1 cellular context compared by ENCODE assay signal in the genomic region with DNA sequence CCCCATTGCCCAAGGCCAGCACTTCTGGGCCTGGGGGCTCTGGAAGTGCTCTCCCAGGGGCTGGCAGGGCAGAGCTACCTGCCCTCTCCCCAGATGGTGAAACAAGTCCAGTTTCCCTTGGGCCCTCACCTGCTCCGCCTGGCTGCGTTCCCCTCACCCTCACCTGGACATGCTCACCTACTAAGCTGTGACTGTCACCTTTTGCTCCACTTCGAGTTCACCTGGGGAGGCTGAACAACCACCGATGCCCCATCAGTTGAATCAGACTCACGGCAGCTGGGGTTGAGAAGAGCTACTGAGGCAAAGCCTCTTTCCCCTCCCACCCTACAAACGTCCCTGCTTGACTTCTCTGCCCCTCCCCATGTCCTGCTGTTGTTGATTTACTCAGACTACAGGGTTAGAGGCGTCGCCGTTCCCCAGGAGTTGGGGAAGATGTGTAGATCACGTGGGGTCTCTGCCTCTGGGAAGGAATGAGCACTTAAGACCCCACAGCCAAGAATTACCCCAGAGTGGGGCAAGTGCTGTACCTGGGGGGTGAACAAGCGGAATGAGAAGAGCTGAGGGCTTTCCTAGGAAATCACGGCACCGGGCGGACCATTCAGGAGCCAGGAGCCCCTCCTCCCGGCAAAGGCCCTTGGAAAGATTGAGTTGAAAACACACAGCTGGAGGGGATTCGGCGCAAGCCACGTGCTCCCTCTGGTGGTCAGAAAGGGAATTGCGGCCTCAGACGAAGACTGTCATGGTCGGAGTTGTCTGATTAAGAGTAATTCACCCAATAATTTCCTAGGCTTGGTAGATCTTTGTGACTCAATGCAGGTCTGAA.
TF ChIP-seq lines count a peak whose summit lies in the region.

No MANE protein-coding gene starts in this region.

TF ChIP-seq in GM12878, 131 proteins besides CTCF, POLR2A, EP300 and RAD21:
- TF ChIP-seq DPF2 (IDR thresholded peaks at IDR 0.05), result no peak
- TF ChIP-seq SMC3 (IDR thresholded peaks at IDR 0.05; ENCODE audit: borderline replicate concordance, low read length), result peak; percentile 98
- TF ChIP-seq ZSCAN29 (IDR thresholded peaks at IDR 0.05), result peak; percentile 37; the same call in 1 of the 2 replicates
- no peak for TF ChIP-seq FOXK2 (IDR thresholded peaks at IDR 0.05)
- peak; percentile 26; the same call in 1 of the 2 replicates for TF ChIP-seq CREB1 (IDR thresholded peaks at IDR 0.05; ENCODE audit: low read depth)
- TF ChIP-seq WRNIP1 (IDR thresholded peaks at IDR 0.05; ENCODE audit: borderline replicate concordance, low read depth, low read length), result 0 out of 2 replicates have a peak, but pooled peaks have one; percentile 13
- TF ChIP-seq BRCA1 (IDR thresholded peaks at IDR 0.05; ENCODE audit: low read depth, low read length), result no peak
- TF ChIP-seq TCF3 (IDR thresholded peaks at IDR 0.05; ENCODE audit: borderline replicate concordance, insufficient read depth, low read depth, low read length), result peak; percentile 91; the same call in 1 of the 2 replicates
- no peak for TF ChIP-seq MYB (IDR thresholded peaks at IDR 0.05; ENCODE audit: borderline replicate concordance, low read depth, low read length)
- TF ChIP-seq TCF12 (IDR thresholded peaks at IDR 0.05; ENCODE audit: low read depth, low read length), result peak; percentile 93
- TF ChIP-seq, protein P1, sequence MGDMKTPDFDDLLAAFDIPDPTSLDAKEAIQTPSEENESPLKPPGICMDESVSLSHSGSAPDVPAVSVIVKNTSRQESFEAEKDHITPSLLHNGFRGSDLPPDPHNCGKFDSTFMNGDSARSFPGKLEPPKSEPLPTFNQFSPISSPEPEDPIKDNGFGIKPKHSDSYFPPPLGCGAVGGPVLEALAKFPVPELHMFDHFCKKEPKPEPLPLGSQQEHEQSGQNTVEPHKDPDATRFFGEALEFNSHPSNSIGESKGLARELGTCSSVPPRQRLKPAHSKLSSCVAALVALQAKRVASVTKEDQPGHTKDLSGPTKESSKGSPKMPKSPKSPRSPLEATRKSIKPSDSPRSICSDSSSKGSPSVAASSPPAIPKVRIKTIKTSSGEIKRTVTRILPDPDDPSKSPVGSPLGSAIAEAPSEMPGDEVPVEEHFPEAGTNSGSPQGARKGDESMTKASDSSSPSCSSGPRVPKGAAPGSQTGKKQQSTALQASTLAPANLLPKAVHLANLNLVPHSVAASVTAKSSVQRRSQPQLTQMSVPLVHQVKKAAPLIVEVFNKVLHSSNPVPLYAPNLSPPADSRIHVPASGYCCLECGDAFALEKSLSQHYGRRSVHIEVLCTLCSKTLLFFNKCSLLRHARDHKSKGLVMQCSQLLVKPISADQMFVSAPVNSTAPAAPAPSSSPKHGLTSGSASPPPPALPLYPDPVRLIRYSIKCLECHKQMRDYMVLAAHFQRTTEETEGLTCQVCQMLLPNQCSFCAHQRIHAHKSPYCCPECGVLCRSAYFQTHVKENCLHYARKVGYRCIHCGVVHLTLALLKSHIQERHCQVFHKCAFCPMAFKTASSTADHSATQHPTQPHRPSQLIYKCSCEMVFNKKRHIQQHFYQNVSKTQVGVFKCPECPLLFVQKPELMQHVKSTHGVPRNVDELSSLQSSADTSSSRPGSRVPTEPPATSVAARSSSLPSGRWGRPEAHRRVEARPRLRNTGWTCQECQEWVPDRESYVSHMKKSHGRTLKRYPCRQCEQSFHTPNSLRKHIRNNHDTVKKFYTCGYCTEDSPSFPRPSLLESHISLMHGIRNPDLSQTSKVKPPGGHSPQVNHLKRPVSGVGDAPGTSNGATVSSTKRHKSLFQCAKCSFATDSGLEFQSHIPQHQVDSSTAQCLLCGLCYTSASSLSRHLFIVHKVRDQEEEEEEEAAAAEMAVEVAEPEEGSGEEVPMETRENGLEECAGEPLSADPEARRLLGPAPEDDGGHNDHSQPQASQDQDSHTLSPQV (IDR thresholded peaks at IDR 0.05), result peak; percentile 69
- TF ChIP-seq BMI1 (IDR thresholded peaks at IDR 0.05; ENCODE audit: borderline replicate concordance), result no peak
- TF ChIP-seq ZNF207 (IDR thresholded peaks at IDR 0.05; ENCODE audit: borderline replicate concordance), result peak; percentile 59; the same call in 1 of the 2 replicates
- no peak for TF ChIP-seq RBBP5 (conservative IDR thresholded peaks at IDR 0.05)
- TF ChIP-seq, protein P2, sequence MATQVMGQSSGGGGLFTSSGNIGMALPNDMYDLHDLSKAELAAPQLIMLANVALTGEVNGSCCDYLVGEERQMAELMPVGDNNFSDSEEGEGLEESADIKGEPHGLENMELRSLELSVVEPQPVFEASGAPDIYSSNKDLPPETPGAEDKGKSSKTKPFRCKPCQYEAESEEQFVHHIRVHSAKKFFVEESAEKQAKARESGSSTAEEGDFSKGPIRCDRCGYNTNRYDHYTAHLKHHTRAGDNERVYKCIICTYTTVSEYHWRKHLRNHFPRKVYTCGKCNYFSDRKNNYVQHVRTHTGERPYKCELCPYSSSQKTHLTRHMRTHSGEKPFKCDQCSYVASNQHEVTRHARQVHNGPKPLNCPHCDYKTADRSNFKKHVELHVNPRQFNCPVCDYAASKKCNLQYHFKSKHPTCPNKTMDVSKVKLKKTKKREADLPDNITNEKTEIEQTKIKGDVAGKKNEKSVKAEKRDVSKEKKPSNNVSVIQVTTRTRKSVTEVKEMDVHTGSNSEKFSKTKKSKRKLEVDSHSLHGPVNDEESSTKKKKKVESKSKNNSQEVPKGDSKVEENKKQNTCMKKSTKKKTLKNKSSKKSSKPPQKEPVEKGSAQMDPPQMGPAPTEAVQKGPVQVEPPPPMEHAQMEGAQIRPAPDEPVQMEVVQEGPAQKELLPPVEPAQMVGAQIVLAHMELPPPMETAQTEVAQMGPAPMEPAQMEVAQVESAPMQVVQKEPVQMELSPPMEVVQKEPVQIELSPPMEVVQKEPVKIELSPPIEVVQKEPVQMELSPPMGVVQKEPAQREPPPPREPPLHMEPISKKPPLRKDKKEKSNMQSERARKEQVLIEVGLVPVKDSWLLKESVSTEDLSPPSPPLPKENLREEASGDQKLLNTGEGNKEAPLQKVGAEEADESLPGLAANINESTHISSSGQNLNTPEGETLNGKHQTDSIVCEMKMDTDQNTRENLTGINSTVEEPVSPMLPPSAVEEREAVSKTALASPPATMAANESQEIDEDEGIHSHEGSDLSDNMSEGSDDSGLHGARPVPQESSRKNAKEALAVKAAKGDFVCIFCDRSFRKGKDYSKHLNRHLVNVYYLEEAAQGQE (IDR thresholded peaks at IDR 0.05; ENCODE audit: low read depth, low read length), result no peak
- peak; percentile 53 for TF ChIP-seq TAF1 (IDR thresholded peaks at IDR 0.05; ENCODE audit: borderline replicate concordance, low read depth, low read length)
- no peak for TF ChIP-seq KAT2A (conservative IDR thresholded peaks at IDR 0.05; ENCODE audit: control insufficient read depth, low read depth, low read length)
- TF ChIP-seq NR2C2 (IDR thresholded peaks at IDR 0.05; ENCODE audit: borderline replicate concordance, control insufficient read depth, insufficient read length, low read depth), result no peak
- no peak for TF ChIP-seq CHD2 (IDR thresholded peaks at IDR 0.05; ENCODE audit: borderline replicate concordance, low read depth, low read length)
- peak; percentile 23; the same call in 1 of the 3 replicates for TF ChIP-seq POU2F2 (IDR thresholded peaks at IDR 0.05; ENCODE audit: borderline replicate concordance, low read depth, low read length)
- TF ChIP-seq YY1 (IDR thresholded peaks at IDR 0.05; ENCODE audit: low read depth, low read length), result peak; percentile 78
- TF ChIP-seq MXI1 (IDR thresholded peaks at IDR 0.05; ENCODE audit: low read depth, low read length), result no peak
- TF ChIP-seq RAD51 (IDR thresholded peaks at IDR 0.05), result peak; percentile 84
- TF ChIP-seq, protein P3, sequence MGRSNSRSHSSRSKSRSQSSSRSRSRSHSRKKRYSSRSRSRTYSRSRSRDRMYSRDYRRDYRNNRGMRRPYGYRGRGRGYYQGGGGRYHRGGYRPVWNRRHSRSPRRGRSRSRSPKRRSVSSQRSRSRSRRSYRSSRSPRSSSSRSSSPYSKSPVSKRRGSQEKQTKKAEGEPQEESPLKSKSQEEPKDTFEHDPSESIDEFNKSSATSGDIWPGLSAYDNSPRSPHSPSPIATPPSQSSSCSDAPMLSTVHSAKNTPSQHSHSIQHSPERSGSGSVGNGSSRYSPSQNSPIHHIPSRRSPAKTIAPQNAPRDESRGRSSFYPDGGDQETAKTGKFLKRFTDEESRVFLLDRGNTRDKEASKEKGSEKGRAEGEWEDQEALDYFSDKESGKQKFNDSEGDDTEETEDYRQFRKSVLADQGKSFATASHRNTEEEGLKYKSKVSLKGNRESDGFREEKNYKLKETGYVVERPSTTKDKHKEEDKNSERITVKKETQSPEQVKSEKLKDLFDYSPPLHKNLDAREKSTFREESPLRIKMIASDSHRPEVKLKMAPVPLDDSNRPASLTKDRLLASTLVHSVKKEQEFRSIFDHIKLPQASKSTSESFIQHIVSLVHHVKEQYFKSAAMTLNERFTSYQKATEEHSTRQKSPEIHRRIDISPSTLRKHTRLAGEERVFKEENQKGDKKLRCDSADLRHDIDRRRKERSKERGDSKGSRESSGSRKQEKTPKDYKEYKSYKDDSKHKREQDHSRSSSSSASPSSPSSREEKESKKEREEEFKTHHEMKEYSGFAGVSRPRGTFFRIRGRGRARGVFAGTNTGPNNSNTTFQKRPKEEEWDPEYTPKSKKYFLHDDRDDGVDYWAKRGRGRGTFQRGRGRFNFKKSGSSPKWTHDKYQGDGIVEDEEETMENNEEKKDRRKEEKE (IDR thresholded peaks at IDR 0.05), result no peak
- peak in 1 of 2 experiments; percentile 3; a peak in 1 of 4 replicates for TF ChIP-seq BHLHE40 (IDR thresholded peaks at IDR 0.05; ENCODE audit: borderline replicate concordance in 1 of 2, low read depth in 2 of 2, low read length in 1 of 2)
- TF ChIP-seq JUND (IDR thresholded peaks at IDR 0.05; ENCODE audit: low read depth, low read length), result no peak
- peak; percentile 42 for TF ChIP-seq PBX3 (IDR thresholded peaks at IDR 0.05; ENCODE audit: insufficient replicate concordance, low read depth, low read length)
- peak; percentile 73; the same call in 1 of the 2 replicates for TF ChIP-seq SMARCA5 (IDR thresholded peaks at IDR 0.05)
- TF ChIP-seq NR2C1 (IDR thresholded peaks at IDR 0.05), result no peak
- no peak for TF ChIP-seq LARP7 (IDR thresholded peaks at IDR 0.05)
- TF ChIP-seq HCFC1 (IDR thresholded peaks at IDR 0.05; ENCODE audit: low read length), result peak; percentile 34
- TF ChIP-seq, protein P4, sequence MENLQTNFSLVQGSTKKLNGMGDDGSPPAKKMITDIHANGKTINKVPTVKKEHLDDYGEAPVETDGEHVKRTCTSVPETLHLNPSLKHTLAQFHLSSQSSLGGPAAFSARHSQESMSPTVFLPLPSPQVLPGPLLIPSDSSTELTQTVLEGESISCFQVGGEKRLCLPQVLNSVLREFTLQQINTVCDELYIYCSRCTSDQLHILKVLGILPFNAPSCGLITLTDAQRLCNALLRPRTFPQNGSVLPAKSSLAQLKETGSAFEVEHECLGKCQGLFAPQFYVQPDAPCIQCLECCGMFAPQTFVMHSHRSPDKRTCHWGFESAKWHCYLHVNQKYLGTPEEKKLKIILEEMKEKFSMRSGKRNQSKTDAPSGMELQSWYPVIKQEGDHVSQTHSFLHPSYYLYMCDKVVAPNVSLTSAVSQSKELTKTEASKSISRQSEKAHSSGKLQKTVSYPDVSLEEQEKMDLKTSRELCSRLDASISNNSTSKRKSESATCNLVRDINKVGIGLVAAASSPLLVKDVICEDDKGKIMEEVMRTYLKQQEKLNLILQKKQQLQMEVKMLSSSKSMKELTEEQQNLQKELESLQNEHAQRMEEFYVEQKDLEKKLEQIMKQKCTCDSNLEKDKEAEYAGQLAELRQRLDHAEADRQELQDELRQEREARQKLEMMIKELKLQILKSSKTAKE (IDR thresholded peaks at IDR 0.05; ENCODE audit: low read depth, poor library complexity, severe bottlenecking), result peak; percentile 63
- TF ChIP-seq PKNOX1 (IDR thresholded peaks at IDR 0.05), result peak; percentile 22; the same call in 1 of the 2 replicates
- TF ChIP-seq, protein P5, sequence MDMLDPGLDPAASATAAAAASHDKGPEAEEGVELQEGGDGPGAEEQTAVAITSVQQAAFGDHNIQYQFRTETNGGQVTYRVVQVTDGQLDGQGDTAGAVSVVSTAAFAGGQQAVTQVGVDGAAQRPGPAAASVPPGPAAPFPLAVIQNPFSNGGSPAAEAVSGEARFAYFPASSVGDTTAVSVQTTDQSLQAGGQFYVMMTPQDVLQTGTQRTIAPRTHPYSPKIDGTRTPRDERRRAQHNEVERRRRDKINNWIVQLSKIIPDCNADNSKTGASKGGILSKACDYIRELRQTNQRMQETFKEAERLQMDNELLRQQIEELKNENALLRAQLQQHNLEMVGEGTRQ (IDR thresholded peaks at IDR 0.05; ENCODE audit: borderline replicate concordance, low read depth, low read length), result no peak; the same call in 1 of the 2 replicates
TF ChIP-seq in GM12878: peak in this region for 18.
